In the genomic region with DNA sequence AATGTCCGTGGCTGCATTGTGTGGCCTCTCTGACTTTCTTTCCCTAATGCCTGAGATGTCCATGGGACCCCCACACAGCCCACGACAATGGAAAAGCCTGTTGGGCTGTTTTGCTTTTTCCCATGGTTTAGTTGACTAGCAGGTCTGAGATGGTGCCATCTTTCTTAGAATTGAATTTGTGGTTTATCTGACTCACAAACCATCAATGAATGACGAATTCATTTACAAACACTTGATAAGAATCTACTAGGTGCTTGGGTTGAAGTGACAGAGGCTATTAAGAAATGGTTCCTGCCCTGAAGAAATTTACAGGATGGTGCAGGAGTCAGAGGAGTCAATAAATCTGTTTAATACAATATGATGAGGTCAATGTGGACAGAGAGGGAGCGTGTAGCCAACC, we compare ENCODE assay signal across 22 cellular contexts.
A peak's percentile ranks its signal among the peaks of the same experiment; 100 is the strongest.
DNase-seq lines count a peak whose midpoint lies in the region; ATAC-seq and TF ChIP-seq lines count a peak whose summit lies in the region.
"Had no signal": no experiment of that assay in that cellular context is flagged by ENCODE, and none has a peak within 500 bp of the region (broad histone marks: within the 10 kb centered on the region; RNA-seq: fewer than 3 reads in every experiment).

No MANE protein-coding gene starts in this region.

- TF ChIP-seq POLR2A in heart left ventricle (IDR thresholded peaks at IDR 0.05) = no peak

- H3K27me3 ChIP-seq in RWPE2 (ENCODE audit: insufficient read depth, poor library complexity, severe bottlenecking) (no peaks in the 10 kb centered on the region), foreskin keratinocyte (peaks cover 14% of the 10 kb centered on the region), heart left ventricle (no peaks in the 10 kb centered on the region)
- H3K27me3 ChIP-seq: body of pancreas, MG63, suprapubic skin had no signal

- intact Hi-C loops in heart left ventricle (cut with DNase I) = loop anchor here in 1 of 10 donors (10.0 kb wide), 1 partner anchor 680 kb away; no protein-coding TSS in a partner anchor

- H3K4me3 ChIP-seq in RWPE2 (ENCODE audit: severe bottlenecking) (no peak overlapping the region), heart left ventricle (no peak overlapping the region)
- H3K4me3 ChIP-seq: body of pancreas, coronary artery, MG63, suprapubic skin had no signal

- H3K9me3 ChIP-seq in RWPE2 (ENCODE audit: severe bottlenecking) (peaks cover 7% of the 10 kb centered on the region), heart left ventricle (peaks cover 0 to 2% (median 0%) of the 10 kb centered on the region in 12 donors)
- H3K9me3 ChIP-seq: body of pancreas, MG63, suprapubic skin had no signal

- DNase-seq in Daoy (ENCODE audit: low read depth) = peak; percentile 10
- peak; percentile 42 for DNase-seq in HCEC 1CT
- DNase-seq in RWPE2 (ENCODE audit: low spot score) = no peak
- DNase-seq in foreskin keratinocyte = peak; percentile 51 to 77
- no peak for DNase-seq in heart left ventricle
- no peak for DNase-seq in DMS 273 treated with DMSO at 0.1 percent for 48 hours (lab: John Stamatoyannopoulos, UW)
- DNase-seq: activated B cell treated with CpG ODN at 0.5 μM for 24 hours; activated CD8-positive, alpha-beta memory T cell treated with anti-CD3 and anti-CD28 coated beads, Interleukin-2, amount 50 U/mL, for 48 hours; AML-193; body of pancreas; Caco-2; left cardiac atrium; MG63; NCI-H2029; NCI-H446 treated with DMSO at 0.1 percent for 48 hours; nephron progenitor cell; SHP77 treated with DMSO at 0.1 percent for 48 hours; stimulated activated CD4-positive, alpha-beta T cell treated with anti-CD3 and anti-CD28 coated beads, Interleukin-4, amount 100 ng/mL, for 24 hours had no signal

- H3K27ac ChIP-seq in RWPE2 (ENCODE audit: poor library complexity, severe bottlenecking) (no peak overlapping the region), foreskin keratinocyte (no peak overlapping the region), heart left ventricle (no peak overlapping the region)
- H3K27ac ChIP-seq: body of pancreas, coronary artery, suprapubic skin had no signal

- H3K36me3 ChIP-seq in RWPE2 (ENCODE audit: low read depth) = no peaks in the 10 kb centered on the region
- no peaks in the 10 kb centered on the region for H3K36me3 ChIP-seq in heart left ventricle
- H3K36me3 ChIP-seq: MG63, suprapubic skin had no signal

- TF ChIP-seq CTCF in RWPE2 (IDR thresholded peaks at IDR 0.05; ENCODE audit: poor library complexity, severe bottlenecking) (no peak), foreskin keratinocyte (conservative IDR thresholded peaks at IDR 0.05) (no peak), heart left ventricle (IDR thresholded peaks at IDR 0.05) (no peak)

- H3K4me1 ChIP-seq in RWPE2 (ENCODE audit: insufficient read depth, poor library complexity, severe bottlenecking) (peaks cover 21% of the 10 kb centered on the region), foreskin keratinocyte (no peaks in the 10 kb centered on the region), heart left ventricle (no peaks in the 10 kb centered on the region)
- H3K4me1 ChIP-seq: body of pancreas, Caco-2, suprapubic skin had no signal

- WGBS in heart left ventricle, 4 donors = 69 to 74% (median 73%) methylated on average over 4 of the region's 4 CpGs

- ATAC-seq in RWPE2 (ENCODE audit: low read depth) = peak; percentile 93
- peak; percentile 82 for ATAC-seq in foreskin keratinocyte
- no peak for ATAC-seq in heart left ventricle
- ATAC-seq in GM18868 (IDR thresholded peaks at IDR 0.05; ENCODE audit: unreplicated experiment) = no peak
- ATAC-seq: body of pancreas, HepG2, left cardiac atrium had no signal

Comparison
In these comparisons a context has a peak if more than half of its experiments do, and no peak if none do; other contexts are left out.
1. DNase-seq: peak in Daoy (single experiment), HCEC 1CT (single experiment) and foreskin keratinocyte (2 of 2); none in RWPE2 (single experiment), heart left ventricle (0 of 5) and DMS 273 treated with DMSO at 0.1 percent for 48 hours (single experiment).
2. ATAC-seq: peak in RWPE2 (single experiment) and foreskin keratinocyte (single experiment); none in heart left ventricle (0 of 4) and GM18868 (single experiment).